ENCODE assay signal across 13 cellular contexts in genomic region chr1:53642607-53643006, GRCh38.
"Had no signal": no experiment of that assay in that cellular context is flagged by ENCODE, and none has a peak within 500 bp of the region (broad histone marks: within the 10 kb centered on the region; RNA-seq: fewer than 3 reads in every experiment).

No MANE protein-coding gene starts in this region.

- H3K4me1 Mint-ChIP-seq: activated B cell treated with CpG ODN at 0.5 μM for 24 hours; activated naive CD8-positive, alpha-beta T cell treated with anti-CD3 and anti-CD28 coated beads for 36 hours; stimulated activated naive B cell treated with anti-CD40 and anti-IgM and Interleukin-4, amounts not matched to agents 10 μg/mL and 1 μg/mL and 100 μg/mL, for 72 hours had no signal

- H3K9me3 Mint-ChIP-seq: activated B cell treated with CpG ODN at 0.5 μM for 24 hours; activated naive CD8-positive, alpha-beta T cell treated with anti-CD3 and anti-CD28 coated beads for 36 hours; stimulated activated naive B cell treated with anti-CD40 and anti-IgM and Interleukin-4, amounts not matched to agents 10 μg/mL and 1 μg/mL and 100 μg/mL, for 72 hours had no signal

- H3K9me3 ChIP-seq: ascending aorta, SK-N-SH, uterus had no signal

- H3K27me3 ChIP-seq: ascending aorta, uterus had no signal

- ATAC-seq: foreskin keratinocyte; left colon; stimulated activated naive B cell treated with anti-CD40 and anti-IgM and Interleukin-4, amounts not matched to agents 10 μg/mL and 1 μg/mL and 100 μg/mL, for 72 hours had no signal

- H3K4me3 Mint-ChIP-seq: activated B cell treated with CpG ODN at 0.5 μM for 24 hours; activated naive CD8-positive, alpha-beta T cell treated with anti-CD3 and anti-CD28 coated beads for 36 hours; stimulated activated naive B cell treated with anti-CD40 and anti-IgM and Interleukin-4, amounts not matched to agents 10 μg/mL and 1 μg/mL and 100 μg/mL, for 72 hours had no signal

- H3K36me3 ChIP-seq: ascending aorta, uterus had no signal

- H3K27ac Mint-ChIP-seq: activated B cell treated with CpG ODN at 0.5 μM for 24 hours; activated naive CD8-positive, alpha-beta T cell treated with anti-CD3 and anti-CD28 coated beads for 36 hours; stimulated activated naive B cell treated with anti-CD40 and anti-IgM and Interleukin-4, amounts not matched to agents 10 μg/mL and 1 μg/mL and 100 μg/mL, for 72 hours had no signal

- H3K27ac ChIP-seq: ascending aorta, foreskin keratinocyte, parathyroid adenoma, uterus had no signal

- H3K4me1 ChIP-seq: ascending aorta, foreskin keratinocyte, parathyroid adenoma, uterus had no signal

- H3K36me3 Mint-ChIP-seq: activated naive CD8-positive, alpha-beta T cell treated with anti-CD3 and anti-CD28 coated beads for 36 hours; stimulated activated naive B cell treated with anti-CD40 and anti-IgM and Interleukin-4, amounts not matched to agents 10 μg/mL and 1 μg/mL and 100 μg/mL, for 72 hours had no signal

- DNase-seq: activated B cell treated with CpG ODN at 0.5 μM for 24 hours; activated CD4-positive, alpha-beta T cell treated with anti-CD3 and anti-CD28 coated beads, Interleukin-2, amount 50 U/mL, for 1 hour; activated naive CD8-positive, alpha-beta T cell treated with anti-CD3 and anti-CD28 coated beads for 36 hours; activated T-cell treated with anti-CD3 and anti-CD28 coated beads, Interleukin-2, amount 50 U/mL, for 1 hour; foreskin keratinocyte; mammary epithelial cell; stimulated activated CD4-positive, alpha-beta T cell treated with anti-CD3 and anti-CD28 coated beads, Interleukin-1b, Interleukin-23, amount 100 ng/mL, for 48 hours; stimulated activated naive B cell treated with anti-CD40 and anti-IgM and Interleukin-4, amounts not matched to agents 10 μg/mL and 1 μg/mL and 100 μg/mL, for 72 hours had no signal

- H3K4me3 ChIP-seq: ascending aorta, uterus had no signal
